Comparison of ENCODE assay signal across 8 cellular contexts in genomic region chr14:32932921-32933622, GRCh38. TPM values are rescaled to one million over a fixed set of nuclear protein-coding genes. Genes with fewer than 3 reads are reported as not detected.
DNase-seq lines count a peak whose midpoint lies in the region; ATAC-seq and TF ChIP-seq lines count a peak whose summit lies in the region.

No MANE protein-coding gene starts in this region.

- H3K4me3 Mint-ChIP-seq in stimulated activated naive B cell treated with anti-CD40 and anti-IgM and Interleukin-4, amounts not matched to agents 10 μg/mL and 1 μg/mL and 100 μg/mL, for 72 hours, result peak overlapping the region; percentile 61 to 62

- peak overlapping the region; percentile 67 for H3K4me3 ChIP-seq in HUES48 (ENCODE audit: low read depth, low read length)
- H3K4me3 ChIP-seq in ectodermal cell (ENCODE audit: insufficient read depth, low read depth, low read length), result peak overlapping the region; percentile 40
- peak overlapping the region in 2 of 3 donors; percentile 7 to 59 for H3K4me3 ChIP-seq in liver (ENCODE audit: low read depth in 1 of 3, low read length in 3 of 3)

- TF ChIP-seq RAD21 in liver (IDR thresholded peaks at IDR 0.05), result no peak

- ATAC-seq in stimulated activated naive B cell treated with anti-CD40 and anti-IgM and Interleukin-4, amounts not matched to agents 10 μg/mL and 1 μg/mL and 100 μg/mL, for 72 hours (replicated peaks), result peak in 1 of 2 donors; percentile 16
- no peak for ATAC-seq in foreskin keratinocyte

- peak overlapping the region; percentile 12 for H3K27ac ChIP-seq in HUES48 (ENCODE audit: low read depth, low read length)
- no peak overlapping the region for H3K27ac ChIP-seq in ectodermal cell (ENCODE audit: insufficient read depth, low read depth, low read length, poor library complexity, severe bottlenecking)
- no peak overlapping the region for H3K27ac ChIP-seq in liver (ENCODE audit: low read depth in 1 of 2, low read length in 2 of 2)
- no peak overlapping the region for H3K27ac ChIP-seq in foreskin keratinocyte

- H3K27me3 Mint-ChIP-seq in stimulated activated naive B cell treated with anti-CD40 and anti-IgM and Interleukin-4, amounts not matched to agents 10 μg/mL and 1 μg/mL and 100 μg/mL, for 72 hours, result peaks cover 53 to 68% of the 10 kb centered on the region in 2 donors

- no peak for DNase-seq in stimulated activated naive B cell treated with anti-CD40 and anti-IgM and Interleukin-4, amounts not matched to agents 10 μg/mL and 1 μg/mL and 100 μg/mL, for 72 hours
- DNase-seq in activated CD4-positive, alpha-beta T cell treated with anti-CD3 and anti-CD28 coated beads, Interleukin-2, amount 50 U/mL, for 1 hour, result no peak
- no peak for DNase-seq in SIG-M5 (lab: John Stamatoyannopoulos, UW)
- DNase-seq in stimulated activated CD8-positive, alpha-beta memory T cell treated with anti-CD3 and anti-CD28 coated beads, Interleukin-4, amount 100 ng/mL, for 48 hours, result no peak
- DNase-seq in foreskin keratinocyte, result no peak

- H3K36me3 ChIP-seq in HUES48 (ENCODE audit: control insufficient read depth, insufficient read depth, low read length), result no peaks in the 10 kb centered on the region
- H3K36me3 ChIP-seq in ectodermal cell (ENCODE audit: control insufficient read depth, insufficient read depth, low read length), result no peaks in the 10 kb centered on the region
- no peaks in the 10 kb centered on the region for H3K36me3 ChIP-seq in liver (ENCODE audit: control insufficient read depth in 4 of 4, insufficient read depth in 3 of 4, low read depth in 1 of 4, low read length in 3 of 4)

- peaks cover 42% of the 10 kb centered on the region for H3K4me1 ChIP-seq in HUES48 (ENCODE audit: control insufficient read depth, insufficient read depth, low read length)
- H3K4me1 ChIP-seq in ectodermal cell (ENCODE audit: control insufficient read depth, insufficient read depth, low read length), result peaks cover 9% of the 10 kb centered on the region
- peaks cover 10 to 30% (median 23%) of the 10 kb centered on the region in 4 donors for H3K4me1 ChIP-seq in liver (ENCODE audit: control insufficient read depth in 4 of 4, insufficient read depth in 4 of 4, low read length in 3 of 4)
- no peaks in the 10 kb centered on the region for H3K4me1 ChIP-seq in foreskin keratinocyte

- H3K36me3 Mint-ChIP-seq in stimulated activated naive B cell treated with anti-CD40 and anti-IgM and Interleukin-4, amounts not matched to agents 10 μg/mL and 1 μg/mL and 100 μg/mL, for 72 hours, result peaks cover under 1 to 2% of the 10 kb centered on the region in 2 donors

- H3K9me3 ChIP-seq in HUES48 (ENCODE audit: control insufficient read depth, insufficient read depth, low read length), result no peaks in the 10 kb centered on the region
- H3K9me3 ChIP-seq in ectodermal cell (ENCODE audit: control insufficient read depth, low read length), result no peaks in the 10 kb centered on the region
- H3K9me3 ChIP-seq in liver (ENCODE audit: control insufficient read depth in 4 of 4, low read length in 3 of 4), result no peaks in the 10 kb centered on the region

- H3K27ac Mint-ChIP-seq in stimulated activated naive B cell treated with anti-CD40 and anti-IgM and Interleukin-4, amounts not matched to agents 10 μg/mL and 1 μg/mL and 100 μg/mL, for 72 hours, result peak overlapping the region; percentile 42

- H3K4me1 Mint-ChIP-seq in stimulated activated naive B cell treated with anti-CD40 and anti-IgM and Interleukin-4, amounts not matched to agents 10 μg/mL and 1 μg/mL and 100 μg/mL, for 72 hours, result peaks cover 8 to 23% of the 10 kb centered on the region in 2 donors

- WGBS in ectodermal cell, 2 experiments, result 1% methylated on average over 57 of the region's 57 CpGs
- 2% methylated on average over 57 of the region's 57 CpGs for whole genome bisulfite sequencing in liver

- TF ChIP-seq CTCF in liver (IDR thresholded peaks at IDR 0.05; ENCODE audit: low read depth, low read length, missing input control) (no peak), foreskin keratinocyte (conservative IDR thresholded peaks at IDR 0.05) (no peak)

- peaks cover 0 to 3% of the 10 kb centered on the region in 2 donors for H3K9me3 Mint-ChIP-seq in stimulated activated naive B cell treated with anti-CD40 and anti-IgM and Interleukin-4, amounts not matched to agents 10 μg/mL and 1 μg/mL and 100 μg/mL, for 72 hours

- H3K27me3 ChIP-seq in HUES48 (ENCODE audit: control insufficient read depth, insufficient read depth, low read length) (peaks cover 81% of the 10 kb centered on the region), ectodermal cell (ENCODE audit: control insufficient read depth, insufficient read depth, low read length, poor library complexity, severe bottlenecking) (peaks cover 74% of the 10 kb centered on the region), liver (ENCODE audit: control insufficient read depth in 4 of 4, insufficient read depth in 4 of 4, low read length in 3 of 4) (peaks cover 4 to 22% (median 11%) of the 10 kb centered on the region in 4 donors), foreskin keratinocyte (peaks cover 88% of the 10 kb centered on the region)

- H3K9ac ChIP-seq in HUES48 (ENCODE audit: low read depth, low read length) (no peak overlapping the region), liver (ENCODE audit: low read depth in 1 of 2, low read length in 2 of 2) (no peak overlapping the region)

TF ChIP-seq in liver, 16 proteins besides CTCF, POLR2A, EP300 and RAD21:
- TF ChIP-seq MAX (IDR thresholded peaks at IDR 0.05) (no peak), NR2F2 (IDR thresholded peaks at IDR 0.05) (no peak), SP1 (IDR thresholded peaks at IDR 0.05) (no peak), REST (IDR thresholded peaks at IDR 0.05) (no peak), RXRA (IDR thresholded peaks at IDR 0.05) (no peak), FOXA1 (IDR thresholded peaks at IDR 0.05) (no peak), ATF3 (IDR thresholded peaks at IDR 0.05) (no peak), FOXA2 (IDR thresholded peaks at IDR 0.05) (no peak), YY1 (IDR thresholded peaks at IDR 0.05) (no peak), GABPA (IDR thresholded peaks at IDR 0.05 in 1 of 2, conservative IDR thresholded peaks at IDR 0.05 in 1 of 2) (no peak), JUND (IDR thresholded peaks at IDR 0.05) (no peak), HNF4G (IDR thresholded peaks at IDR 0.05) (no peak), ZBTB33 (IDR thresholded peaks at IDR 0.05) (no peak), HNF4A (conservative IDR thresholded peaks at IDR 0.05) (no peak), EGR1 (IDR thresholded peaks at IDR 0.05; ENCODE audit: low read depth in 2 of 2) (no peak), TAF1 (conservative IDR thresholded peaks at IDR 0.05) (no peak)

RNA-seq across cellular contexts. Expression of gene NPAS3, which starts 5.6 kb away (rescaled TPM):
- 1.4 TPM for polyA plus RNA-seq in ectodermal cell (2013, experiment 1 of 4)
- 0.32 TPM for polyA plus RNA-seq in ectodermal cell (2013, experiment 2 of 4)
- polyA plus RNA-seq in ectodermal cell (2013, experiment 3 of 4), result 1.1 TPM
- 0.85 TPM for polyA plus RNA-seq in ectodermal cell (2013, experiment 4 of 4)
- total RNA-seq in liver (under 1 TPM; 0.08 to 0.09 TPM), foreskin keratinocyte (not detected in 2 replicates)
- polyA plus RNA-seq in liver (under 1 TPM in 1 of 2 donors, not detected in 1; 0.07 TPM), foreskin keratinocyte (not detected in 2 replicates)
